ENCODE assay signal across 30 cellular contexts in genomic region chr3:32532434-32532833, GRCh38.
"Had no signal": no experiment of that assay in that cellular context is flagged by ENCODE, and none has a peak within 500 bp of the region (broad histone marks: within the 10 kb centered on the region; RNA-seq: fewer than 3 reads in every experiment).

No MANE protein-coding gene starts in this region.

- ATAC-seq: effector memory CD8-positive, alpha-beta T cell; esophagus mucosa; gastrocnemius medialis; heart right ventricle; left cardiac atrium; left lung; left ventricle myocardium superior; lower lobe of right lung; mucosa of descending colon; naive thymus-derived CD8-positive, alpha-beta T cell had no signal

- H3K4me3 Mint-ChIP-seq: dendritic cell treated with granulocyte-macrophage colony-stimulating factor and Interleukin-4, amounts not matched to agents 40 ng/mL and 50 ng/mL, for 4 days; effector memory CD8-positive, alpha-beta T cell; endodermal cell; mesothelial cell of epicardium; naive B cell; naive thymus-derived CD8-positive, alpha-beta T cell had no signal

- H3K27me3 ChIP-seq: colonic mucosa, dorsolateral prefrontal cortex, esophagus squamous epithelium, gastrocnemius medialis, heart right ventricle, left lung had no signal

- H3K9me3 ChIP-seq: colonic mucosa, esophagus squamous epithelium, gastrocnemius medialis, heart right ventricle, left lung, lower lobe of right lung, mucosa of descending colon had no signal

- H3K27ac Mint-ChIP-seq: dendritic cell treated with granulocyte-macrophage colony-stimulating factor and Interleukin-4, amounts not matched to agents 40 ng/mL and 50 ng/mL, for 4 days; endodermal cell; mesothelial cell of epicardium had no signal

- H3K9me3 Mint-ChIP-seq: dendritic cell treated with granulocyte-macrophage colony-stimulating factor and Interleukin-4, amounts not matched to agents 40 ng/mL and 50 ng/mL, for 4 days; effector memory CD8-positive, alpha-beta T cell; naive B cell; naive thymus-derived CD8-positive, alpha-beta T cell had no signal

- H3K27me3 Mint-ChIP-seq: dendritic cell treated with granulocyte-macrophage colony-stimulating factor and Interleukin-4, amounts not matched to agents 40 ng/mL and 50 ng/mL, for 4 days; effector memory CD8-positive, alpha-beta T cell; naive B cell; naive thymus-derived CD8-positive, alpha-beta T cell had no signal

- H3K36me3 ChIP-seq: colonic mucosa had no signal

- H3K4me1 ChIP-seq: colonic mucosa, esophagus squamous epithelium, gastrocnemius medialis, left lung, lower lobe of right lung had no signal

- FAIRE-seq: endometrium, islet of Langerhans, keratinocyte had no signal

- H3K4me1 Mint-ChIP-seq: endodermal cell, naive B cell had no signal

- H3K4me3 ChIP-seq: colonic mucosa, dorsolateral prefrontal cortex, esophagus squamous epithelium, gastrocnemius medialis, heart right ventricle, left lung, lower lobe of right lung, mucosa of descending colon had no signal

- H3K27ac ChIP-seq: colonic mucosa, dorsolateral prefrontal cortex, epithelial cell of prostate, esophagus squamous epithelium, gastrocnemius medialis, heart right ventricle, left lung, lower lobe of right lung had no signal

- DNase-seq: colonic mucosa; cortex of kidney; dorsolateral prefrontal cortex; effector CD8-positive, alpha-beta T cell; effector memory CD8-positive, alpha-beta T cell; endodermal cell; erythroblast; esophagus squamous epithelium; foreskin fibroblast; foreskin melanocyte; gastrocnemius medialis; glutamatergic neuron; head of caudate nucleus; heart right ventricle; hippocampal formation; left cardiac atrium; left ventricle myocardium superior; lower lobe of right lung; mesenchymal stem cell; mucosa of descending colon; naive B cell; naive thymus-derived CD8-positive, alpha-beta T cell had no signal
